In genomic region chr1:38046333-38046883, GRCh38 we compare ENCODE assay signal across 8 cellular contexts. TPM values are rescaled to one million over a fixed set of nuclear protein-coding genes. Genes with fewer than 3 reads are reported as not detected.
DNase-seq lines count a peak whose midpoint lies in the region; ATAC-seq and TF ChIP-seq lines count a peak whose summit lies in the region.

POU3F1 (minus strand) TSS chr1:38046793; CDS start chr1:38046743, 50 bp downstream.

- peaks cover 64% of the 10 kb centered on the region for H3K27me3 Mint-ChIP-seq in activated T-cell treated with anti-CD3 and anti-CD28 coated beads, Interleukin-2, amount 50 U/mL, for 72 hours (ENCODE audit: low read depth)

- no peaks in the 10 kb centered on the region for H3K36me3 Mint-ChIP-seq in activated T-cell treated with anti-CD3 and anti-CD28 coated beads, Interleukin-2, amount 50 U/mL, for 72 hours (ENCODE audit: insufficient read depth in 2 of 2)

- ATAC-seq in GM18498 (IDR thresholded peaks at IDR 0.05; ENCODE audit: unreplicated experiment) = peak; percentile 3
- peak; percentile 9 for ATAC-seq in HG02870 (IDR thresholded peaks at IDR 0.05; ENCODE audit: unreplicated experiment)
- ATAC-seq in activated T-cell treated with anti-CD3 and anti-CD28 coated beads, Interleukin-2, amount 50 U/mL, for 72 hours (replicated peaks in 1 of 2) = peak; percentile 87
- no peak for ATAC-seq in GM19397 (IDR thresholded peaks at IDR 0.05; ENCODE audit: unreplicated experiment)

- H3K9me3 Mint-ChIP-seq in activated T-cell treated with anti-CD3 and anti-CD28 coated beads, Interleukin-2, amount 50 U/mL, for 72 hours = no peaks in the 10 kb centered on the region

- peak within 1 kb of the TSS; percentile 36 for H3K27ac Mint-ChIP-seq in activated T-cell treated with anti-CD3 and anti-CD28 coated beads, Interleukin-2, amount 50 U/mL, for 72 hours

- CTCF ChIA-PET in HEK293T (lab: Yijun Ruan, JAX) = interaction anchor here (1.2 kb wide), 1 partner anchor 25 kb away, joined by 4 read pairs; no protein-coding TSS in a partner anchor

- peak within 1 kb of the TSS; percentile 76 to 85 for H3K4me3 Mint-ChIP-seq in activated T-cell treated with anti-CD3 and anti-CD28 coated beads, Interleukin-2, amount 50 U/mL, for 72 hours

- intact Hi-C loops in stomach (cut with DNase I; ENCODE audit: low total_unique reads) = no loop called here

- H3K4me3 ChIP-seq in iPS DF 6.9 (ENCODE audit: low read length) (peak within 1 kb of the TSS; percentile 46; the same call in 1 of the 2 replicates), stomach (peak within 1 kb of the TSS; percentile 62 to 77 (median 69))

- peak; percentile 78 to 81 for DNase-seq in activated T-cell treated with anti-CD3 and anti-CD28 coated beads, Interleukin-2, amount 50 U/mL, for 72 hours
- DNase-seq in iPS DF 6.9 (ENCODE audit: low read depth, low spot score) (no peak), stomach (no peak), NCI-H1092 treated with DMSO at 0.1 percent for 48 hours (lab: John Stamatoyannopoulos, UW) (no peak), HEK293T (ENCODE audit: extremely low spot score) (no peak)

- H3K4me1 ChIP-seq in iPS DF 6.9 (ENCODE audit: control insufficient read depth, insufficient read depth, low read length) (peaks cover 5% of the 10 kb centered on the region; the same call in 1 of the 2 replicates), stomach (peaks cover 32 to 40% (median 34%) of the 10 kb centered on the region in 4 donors)

- WGBS in iPS DF 6.9 (ENCODE audit: insufficient coverage, insufficient read length) = no CpG with 5 or more reads among the region's 92 CpGs
- 0 to 6% (median 1%) methylated on average over 1 to 92 of the region's 92 CpGs for WGBS in stomach, 5 donors

- TF ChIP-seq EP300 in stomach (IDR thresholded peaks at IDR 0.05) = no peak

- no peak for TF ChIP-seq CTCF in stomach (IDR thresholded peaks at IDR 0.05)

- H3K27me3 ChIP-seq in iPS DF 6.9 (ENCODE audit: control insufficient read depth, insufficient read depth, low read length) (peaks cover 14% of the 10 kb centered on the region; the same call in 1 of the 2 replicates), stomach (peaks cover 36 to 89% (median 61%) of the 10 kb centered on the region in 3 donors)

- H3K9me3 ChIP-seq in iPS DF 6.9 (ENCODE audit: control insufficient read depth, insufficient read depth, low read length) (no peaks in the 10 kb centered on the region), stomach (no peaks in the 10 kb centered on the region)

- POLR2A ChIA-PET in HEK293T (lab: Yijun Ruan, JAX) = interaction anchor here (0.6 to 1.0 kb wide), 6 partner anchors 9 to 772 kb away, joined by 3 to 7 read pairs (median 3); partner anchors contain the start of gene MTF1

- peaks cover 11% of the 10 kb centered on the region for H3K4me1 Mint-ChIP-seq in activated T-cell treated with anti-CD3 and anti-CD28 coated beads, Interleukin-2, amount 50 U/mL, for 72 hours (ENCODE audit: low read depth)

- H3K36me3 ChIP-seq in iPS DF 6.9 (ENCODE audit: control insufficient read depth, insufficient read depth, low read length) (no peaks in the 10 kb centered on the region), stomach (no peaks in the 10 kb centered on the region)

- H3K27ac ChIP-seq in iPS DF 6.9 (ENCODE audit: low read length) = no peak within 1 kb of the TSS
- H3K27ac ChIP-seq in stomach = peak within 1 kb of the TSS in 3 of 5 donors; percentile 66 to 83 (median 68)

- TF ChIP-seq POLR2A in stomach (IDR thresholded peaks at IDR 0.05) = no peak

TF ChIP-seq in HEK293T, 16 proteins besides CTCF, POLR2A, EP300 and RAD21:
- TF ChIP-seq ELF4 (IDR thresholded peaks at IDR 0.05) (no peak), ZNF384 (IDR thresholded peaks at IDR 0.05) (no peak), NFRKB (IDR thresholded peaks at IDR 0.05) (no peak), FOXA1 (IDR thresholded peaks at IDR 0.05) (no peak), ARNT (IDR thresholded peaks at IDR 0.05) (no peak), CTBP1 (IDR thresholded peaks at IDR 0.05; ENCODE audit: borderline replicate concordance) (no peak), FOXK2 (IDR thresholded peaks at IDR 0.05) (no peak), SP1 (IDR thresholded peaks at IDR 0.05) (no peak), FOXM1 (IDR thresholded peaks at IDR 0.05; ENCODE audit: borderline replicate concordance) (no peak), HDGF (IDR thresholded peaks at IDR 0.05; ENCODE audit: borderline replicate concordance) (no peak), PKNOX1 (IDR thresholded peaks at IDR 0.05) (no peak), LEF1 (IDR thresholded peaks at IDR 0.05; ENCODE audit: borderline replicate concordance) (no peak), TARDBP (IDR thresholded peaks at IDR 0.05) (no peak), SUZ12 (IDR thresholded peaks at IDR 0.05) (no peak), BHLHE40 (IDR thresholded peaks at IDR 0.05; ENCODE audit: borderline replicate concordance) (no peak), L3MBTL2 (conservative IDR thresholded peaks at IDR 0.05) (no peak)

RNA-seq across cellular contexts. Expression of gene POU3F1, which starts in this region (rescaled TPM):
- total RNA-seq in activated T-cell treated with anti-CD3 and anti-CD28 coated beads, Interleukin-2, amount 50 U/mL, for 72 hours = not detected
- total RNA-seq in stomach = not detected
- under 1 TPM in 1 of 3 donors, not detected in 2; 0.20 TPM for polyA plus RNA-seq in stomach

Comparison
In these comparisons a context has a peak if more than half of its experiments do, and no peak if none do; other contexts are left out.
1. Peak in DNase-seq and ATAC-seq in activated T-cell treated with anti-CD3 and anti-CD28 coated beads, Interleukin-2, amount 50 U/mL, for 72 hours; RNA of the gene not detected or under 1 TPM.